1 cellular context compared by ENCODE assay signal in genomic region chr19:8307965-8308866, GRCh38.
TF ChIP-seq lines count a peak whose summit lies in the region.

CD320 (minus strand) TSS chr19:8308358; CDS start chr19:8308290, 68 bp downstream.

TF ChIP-seq in HepG2, 621 proteins besides CTCF, POLR2A, EP300 and RAD21 (continued from another document and continues in another):
- TF ChIP-seq ZNF609 (CRISPR knock-in tag; IDR thresholded peaks at IDR 0.05; ENCODE audit: borderline replicate concordance) (peak; percentile 57; the same call in 1 of the 2 replicates), KLF13 (CRISPR knock-in tag; IDR thresholded peaks at IDR 0.05) (0 out of 2 replicates have a peak, but pooled peaks have one; percentile 60), ZBTB43 (CRISPR knock-in tag; conservative IDR thresholded peaks at IDR 0.05) (peak; percentile 92), AHDC1 (CRISPR knock-in tag; IDR thresholded peaks at IDR 0.05; ENCODE audit: borderline replicate concordance) (no peak), BCLAF1 (IDR thresholded peaks at IDR 0.05) (no peak), SOX13 (IDR thresholded peaks at IDR 0.05) (no peak), SOX13 (CRISPR knock-in tag; conservative IDR thresholded peaks at IDR 0.05 in 1 of 2, IDR thresholded peaks at IDR 0.05 in 1 of 2) (no peak), KMT2A (CRISPR knock-in tag; IDR thresholded peaks at IDR 0.05) (peak; percentile 83), ZNF33A (CRISPR knock-in tag; IDR thresholded peaks at IDR 0.05; ENCODE audit: borderline replicate concordance) (no peak), SIN3A (IDR thresholded peaks at IDR 0.05; ENCODE audit: borderline replicate concordance, low read depth, low read length) (peak; percentile 89), PHF21A (CRISPR knock-in tag; IDR thresholded peaks at IDR 0.05) (0 out of 2 replicates have a peak, but pooled peaks have one; percentile 36), U2AF1 (optimal IDR thresholded peaks at IDR 0.05; ENCODE audit: low read depth, low read length) (no peak), HDAC2 (CRISPR knock-in tag; IDR thresholded peaks at IDR 0.05) (peak; percentile 29), ZNF746 (CRISPR knock-in tag; IDR thresholded peaks at IDR 0.05) (no peak), ZKSCAN5 (CRISPR knock-in tag; IDR thresholded peaks at IDR 0.05) (0 out of 2 replicates have a peak, but pooled peaks have one; percentile 23), SMAD1 (CRISPR knock-in tag; IDR thresholded peaks at IDR 0.05; ENCODE audit: borderline replicate concordance, low read depth) (no peak; the same call in 1 of the 2 replicates), NCOA2 (CRISPR knock-in tag; IDR thresholded peaks at IDR 0.05) (peak; percentile 33; the same call in 1 of the 2 replicates), ZNF740 (CRISPR knock-in tag; IDR thresholded peaks at IDR 0.05) (peak; percentile 72; the same call in 1 of the 2 replicates), ZNF34 (CRISPR knock-in tag; IDR thresholded peaks at IDR 0.05; ENCODE audit: borderline replicate concordance) (no peak), KDM5A (IDR thresholded peaks at IDR 0.05; ENCODE audit: borderline replicate concordance, low read length) (peak; percentile 72; the same call in 1 of the 2 replicates), CREB1 (IDR thresholded peaks at IDR 0.05) (peak; percentile 85), CREB1 (CRISPR knock-in tag; IDR thresholded peaks at IDR 0.05) (no peak), EEA1 (CRISPR knock-in tag; IDR thresholded peaks at IDR 0.05; ENCODE audit: borderline replicate concordance) (peak; percentile 89; the same call in 1 of the 2 replicates), SP1 (IDR thresholded peaks at IDR 0.05) (no peak), SP1 (CRISPR knock-in tag; IDR thresholded peaks at IDR 0.05) (peak; percentile 49; the same call in 1 of the 2 replicates), SNAPC5 (CRISPR knock-in tag; IDR thresholded peaks at IDR 0.05; ENCODE audit: borderline replicate concordance) (no peak), CENPT (CRISPR knock-in tag; IDR thresholded peaks at IDR 0.05; ENCODE audit: low read depth) (peak; percentile 89; the same call in 1 of the 2 replicates), HNRNPH1 (optimal IDR thresholded peaks at IDR 0.05; ENCODE audit: low read depth, low read length) (no peak), ZZZ3 (CRISPR knock-in tag; IDR thresholded peaks at IDR 0.05; ENCODE audit: borderline replicate concordance) (peak; percentile 50; the same call in 1 of the 2 replicates), HES4 (CRISPR knock-in tag; IDR thresholded peaks at IDR 0.05; ENCODE audit: borderline replicate concordance) (no peak), TIGD3 (CRISPR knock-in tag; IDR thresholded peaks at IDR 0.05; ENCODE audit: borderline replicate concordance) (no peak; the same call in none of the 2 replicates), MXD1 (CRISPR knock-in tag; IDR thresholded peaks at IDR 0.05) (peak; percentile 95), PLSCR1 (CRISPR knock-in tag; IDR thresholded peaks at IDR 0.05; ENCODE audit: borderline replicate concordance) (no peak), HMG20A (CRISPR knock-in tag; IDR thresholded peaks at IDR 0.05; ENCODE audit: borderline replicate concordance) (no peak), ZNF17 (CRISPR knock-in tag; IDR thresholded peaks at IDR 0.05) (no peak), ZNF18 (CRISPR knock-in tag; IDR thresholded peaks at IDR 0.05; ENCODE audit: insufficient replicate concordance) (peak; percentile 89), TAF15 (IDR thresholded peaks at IDR 0.05; ENCODE audit: low read depth, low read length, poor library complexity, severe bottlenecking) (no peak), ZNF510 (CRISPR knock-in tag; IDR thresholded peaks at IDR 0.05; ENCODE audit: low read depth) (peak; percentile 76; the same call in 1 of the 2 replicates), ZNF614 (CRISPR knock-in tag; IDR thresholded peaks at IDR 0.05; ENCODE audit: borderline replicate concordance) (peak; percentile 90), MEIS2 (CRISPR knock-in tag; IDR thresholded peaks at IDR 0.05) (peak; percentile 89; the same call in 1 of the 2 replicates), CHCHD3 (CRISPR knock-in tag; IDR thresholded peaks at IDR 0.05) (peak; percentile 91; the same call in 1 of the 2 replicates), ZBTB42 (CRISPR knock-in tag; IDR thresholded peaks at IDR 0.05) (peak; percentile 96), GPN1 (CRISPR knock-in tag; IDR thresholded peaks at IDR 0.05; ENCODE audit: borderline replicate concordance) (peak; percentile 69; the same call in 1 of the 2 replicates)
